ENCODE assay signal across 8 cellular contexts in the genomic region with DNA sequence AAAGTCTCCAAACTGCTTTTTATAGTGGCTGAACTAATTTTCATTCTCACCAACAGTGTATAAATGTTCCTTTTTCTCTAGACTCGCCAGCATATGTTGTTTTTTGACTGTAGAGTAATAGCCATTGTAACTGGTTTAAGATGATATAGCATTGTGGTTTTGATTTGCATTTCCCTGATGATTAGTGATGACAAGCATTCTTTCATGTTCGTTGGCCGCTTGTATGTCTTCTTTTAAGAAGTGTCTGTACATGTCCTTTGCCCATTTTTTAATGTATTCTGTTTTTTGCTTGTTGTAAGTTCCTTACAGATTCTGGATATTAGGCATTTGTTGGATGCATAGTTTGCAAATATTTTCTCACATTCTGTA.
DNase-seq lines count a peak whose midpoint lies in the region; ATAC-seq and TF ChIP-seq lines count a peak whose summit lies in the region.

No MANE protein-coding gene starts in this region.

- peak overlapping the region; percentile 80 for H3K4me2 ChIP-seq in BLaER1

- H3K36me3 Mint-ChIP-seq in naive thymus-derived CD4-positive, alpha-beta T cell, result peaks cover 9 to 17% (median 16%) of the 10 kb centered on the region in 5 donors

- H4K20me1 ChIP-seq in BLaER1, result no peaks in the 10 kb centered on the region

- CTCF ChIA-PET in naive thymus-derived CD4-positive, alpha-beta T cell (lab: Charles Lee), result no interaction called here

- H3K4me3 ChIP-seq in BLaER1, result peak overlapping the region; percentile 72
- peak overlapping the region; percentile 52 for H3K4me3 ChIP-seq in WI38 (ENCODE audit: low read depth, low read length)
- peak overlapping the region; percentile 65 for H3K4me3 ChIP-seq in naive thymus-derived CD4-positive, alpha-beta T cell (ENCODE audit: low read length)
- H3K4me3 ChIP-seq in H7 (ENCODE audit: insufficient read depth, low read depth, low read length), result no peak overlapping the region

- intact Hi-C loops in naive thymus-derived CD4-positive, alpha-beta T cell (cut with micrococcal nuclease), result loop anchor here in 1 of 2 donors (2.0 kb wide), 1 partner anchor 16 kb away; no protein-coding TSS in a partner anchor

- peak overlapping the region; percentile 79 to 98 (median 94) for H3K4me3 Mint-ChIP-seq in naive thymus-derived CD4-positive, alpha-beta T cell

- peaks cover 9 to 20% (median 11%) of the 10 kb centered on the region in 11 donors for H3K9me3 Mint-ChIP-seq in naive thymus-derived CD4-positive, alpha-beta T cell

- H3K36me3 ChIP-seq in BLaER1, result no peaks in the 10 kb centered on the region
- no peaks in the 10 kb centered on the region for H3K36me3 ChIP-seq in naive thymus-derived CD4-positive, alpha-beta T cell (ENCODE audit: control insufficient read depth in 2 of 3, insufficient read depth in 3 of 3, low read length in 3 of 3)
- H3K36me3 ChIP-seq in H7 (replicated peaks; ENCODE audit: control insufficient read depth, insufficient read depth, low read length), result no peaks in the 10 kb centered on the region

- POLR2A ChIA-PET in naive thymus-derived CD4-positive, alpha-beta T cell (lab: Charles Lee), result interaction anchor here (0.6 to 0.8 kb wide), 2 partner anchors 9 to 36 kb away, joined by 3 read pairs; no protein-coding TSS in a partner anchor

- ATAC-seq in GM19043 (IDR thresholded peaks at IDR 0.05; ENCODE audit: low read depth, unreplicated experiment), result peak; percentile 37
- ATAC-seq in HG03175 (IDR thresholded peaks at IDR 0.05; ENCODE audit: unreplicated experiment), result peak; percentile 57
- ATAC-seq in naive thymus-derived CD4-positive, alpha-beta T cell, result peak; percentile 52

- no peaks in the 10 kb centered on the region for H3K27me3 ChIP-seq in BLaER1
- no peaks in the 10 kb centered on the region for H3K27me3 ChIP-seq in naive thymus-derived CD4-positive, alpha-beta T cell (ENCODE audit: control insufficient read depth in 2 of 2, insufficient read depth in 2 of 2, low read length in 2 of 2)
- H3K27me3 ChIP-seq in H7 (ENCODE audit: control insufficient read depth, insufficient read depth, low read length), result no peaks in the 10 kb centered on the region

- H3K9me3 ChIP-seq in BLaER1, result peaks cover 23% of the 10 kb centered on the region
- no peaks in the 10 kb centered on the region for H3K9me3 ChIP-seq in naive thymus-derived CD4-positive, alpha-beta T cell (ENCODE audit: control insufficient read depth in 2 of 3, low read length in 3 of 3)

- H3K9ac ChIP-seq in BLaER1, result peak overlapping the region; percentile 74

- H3K4me1 Mint-ChIP-seq in naive thymus-derived CD4-positive, alpha-beta T cell, result peaks cover 21 to 60% (median 40%) of the 10 kb centered on the region in 7 donors

- H3K4me1 ChIP-seq in BLaER1, result peaks cover 13% of the 10 kb centered on the region
- peaks cover 8 to 9% of the 10 kb centered on the region in 2 donors for H3K4me1 ChIP-seq in naive thymus-derived CD4-positive, alpha-beta T cell (ENCODE audit: control insufficient read depth in 2 of 2, insufficient read depth in 2 of 2, low read length in 2 of 2)

- peak in 1 of 9 donors; percentile 13 for DNase-seq in naive thymus-derived CD4-positive, alpha-beta T cell
- DNase-seq in H7 (no peak), 8988T (no peak), NK-92 (lab: John Stamatoyannopoulos, UW; ENCODE audit: unreplicated experiment) (no peak)

- no peak for TF ChIP-seq CTCF in WI38 (IDR thresholded peaks at IDR 0.05; ENCODE audit: low read depth, low read length)

- H3K27me3 Mint-ChIP-seq in naive thymus-derived CD4-positive, alpha-beta T cell, result no peaks in the 10 kb centered on the region

- peak overlapping the region; percentile 67 for H3K27ac ChIP-seq in BLaER1
- H3K27ac ChIP-seq in naive thymus-derived CD4-positive, alpha-beta T cell (ENCODE audit: low read depth, low read length), result peak overlapping the region; percentile 75

- H3K27ac Mint-ChIP-seq in naive thymus-derived CD4-positive, alpha-beta T cell, result peak overlapping the region; percentile 92 to 99 (median 95)
